In the genomic region with DNA sequence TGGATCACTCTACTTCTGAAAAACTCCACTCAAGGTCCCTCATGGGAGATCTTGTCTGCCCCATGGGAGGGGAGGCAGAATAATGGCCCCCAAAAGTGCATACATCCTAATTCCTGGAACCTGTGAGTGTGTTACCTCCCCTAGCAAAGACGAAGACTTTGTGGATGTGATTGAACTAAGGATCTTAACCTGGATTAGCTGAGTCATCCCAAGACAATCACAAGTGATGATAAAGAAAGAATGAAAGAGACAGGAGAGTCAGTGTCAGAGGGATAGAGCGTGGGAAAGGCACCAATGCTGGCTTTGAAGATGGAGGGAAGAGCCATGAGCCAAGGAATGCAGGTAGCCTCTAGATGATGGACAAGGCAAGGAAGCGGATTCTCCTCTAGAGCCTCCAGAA, we compare ENCODE assay signal across 1 cellular context.
TF ChIP-seq lines count a peak whose summit lies in the region.

No MANE protein-coding gene starts in this region.

TF ChIP-seq in HepG2, 621 proteins besides CTCF, POLR2A, EP300 and RAD21:
- no peak for TF ChIP-seq ZNF225 (CRISPR knock-in tag; IDR thresholded peaks at IDR 0.05)
- TF ChIP-seq ZFP82 (CRISPR knock-in tag; IDR thresholded peaks at IDR 0.05; ENCODE audit: borderline replicate concordance) = no peak
- peak; percentile 59; the same call in 1 of the 2 replicates for TF ChIP-seq NFE2L2 (IDR thresholded peaks at IDR 0.05; ENCODE audit: low read length)
